1 cellular context compared by ENCODE assay signal in genomic region chr1:48440786-48441185, GRCh38. TPM values are rescaled to one million over a fixed set of nuclear protein-coding genes. Genes with fewer than 3 reads are reported as not detected.
"Had no signal": no experiment of that assay in that cellular context is flagged by ENCODE, and none has a peak within 500 bp of the region (broad histone marks: within the 10 kb centered on the region; RNA-seq: fewer than 3 reads in every experiment).

No MANE protein-coding gene starts in this region.

RNA-seq across cellular contexts. Expression of gene SPATA6, which starts 31.2 kb away (rescaled TPM):
- total RNA-seq: GM12878 had no signal
